Comparison of ENCODE assay signal across 1 cellular context in genomic region chr16:6335072-6335471, GRCh38.
TF ChIP-seq lines count a peak whose summit lies in the region.

No MANE protein-coding gene starts in this region.

TF ChIP-seq in H1, 55 proteins besides CTCF, POLR2A, EP300 and RAD21:
- no peak for TF ChIP-seq RXRA (IDR thresholded peaks at IDR 0.05; ENCODE audit: insufficient read depth, low read depth, low read length)
- 0 out of 2 replicates have a peak, but pooled peaks have one; percentile 38 for TF ChIP-seq CREB1 (IDR thresholded peaks at IDR 0.05)
